ENCODE assay signal across 22 cellular contexts in the genomic region with DNA sequence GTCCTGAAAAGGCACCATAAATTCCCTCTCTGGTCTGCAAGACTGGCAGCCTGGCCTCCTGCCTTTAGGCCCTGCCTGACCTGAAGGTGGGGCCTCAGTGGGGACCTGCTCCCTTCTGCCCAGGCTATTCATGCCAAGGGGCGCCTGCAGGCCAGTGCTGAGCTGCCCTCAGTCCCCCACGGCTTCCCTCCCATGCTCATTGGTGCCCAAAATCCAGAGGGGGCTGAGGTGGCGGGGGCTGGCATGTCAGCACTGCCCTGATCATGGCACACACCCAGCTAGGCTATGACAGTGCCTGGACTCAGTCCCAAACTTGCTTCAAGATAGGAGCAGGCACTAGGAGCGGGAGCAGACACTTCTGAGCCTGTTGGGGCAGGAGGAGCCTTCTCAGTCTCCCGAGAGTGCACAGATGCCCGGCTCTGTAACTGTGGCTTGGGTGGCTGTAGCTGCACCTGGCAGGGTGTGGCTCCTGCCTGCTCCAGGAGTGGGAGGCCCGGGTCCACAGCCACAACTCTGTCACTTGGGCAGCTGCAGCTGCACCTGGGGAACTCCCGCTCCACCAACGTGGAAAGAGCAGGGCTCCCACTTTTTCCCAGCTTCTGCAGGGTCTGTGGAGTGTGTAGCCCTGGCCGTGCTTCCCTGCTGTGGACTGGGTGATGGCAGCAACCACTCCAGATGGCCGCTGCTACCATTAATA. TPM values are rescaled to one million over a fixed set of nuclear protein-coding genes. Genes with fewer than 3 reads are reported as not detected.
DNase-seq lines count a peak whose midpoint lies in the region; ATAC-seq and TF ChIP-seq lines count a peak whose summit lies in the region.
"Had no signal": no experiment of that assay in that cellular context is flagged by ENCODE, and none has a peak within 500 bp of the region (broad histone marks: within the 10 kb centered on the region; RNA-seq: fewer than 3 reads in every experiment).

No MANE protein-coding gene starts in this region.

- H3K27me3 ChIP-seq in BLaER1: no peaks in the 10 kb centered on the region
- no peaks in the 10 kb centered on the region for H3K27me3 ChIP-seq in heart left ventricle
- H3K27me3 ChIP-seq: BE2C had no signal

- H3K4me2 ChIP-seq in BLaER1: no peak overlapping the region
- H3K4me2 ChIP-seq: A549, GM23338, SK-N-SH had no signal

- H3K4me3 ChIP-seq in BLaER1: peak overlapping the region; percentile 38; the same call in 1 of the 2 replicates
- H3K4me3 ChIP-seq in heart left ventricle: no peak overlapping the region
- H3K4me3 ChIP-seq: A549, GM23338 had no signal

- DNase-seq in NCI-H2171 (lab: John Stamatoyannopoulos, UW): peak; percentile 10
- DNase-seq in heart left ventricle: peak; percentile 30 to 63 (median 55)
- peak in 1 of 2 donors; percentile 14 for DNase-seq in left colon
- no peak for DNase-seq in HPDE6-E6E7 (ENCODE audit: extremely low spot score)
- no peak for DNase-seq in left lobe of liver (ENCODE audit: low spot score)
- no peak for DNase-seq in Ammon's horn (ENCODE audit: low spot score)
- DNase-seq: BE2C; Caco-2; CD4-positive, alpha-beta T cell; DMS153; NCI-H1105; NCI-H146; NCI-H2029; NCI-H345; NCI-H524 treated with DMSO at 0.1 percent for 48 hours; SIG-M5; SK-N-SH had no signal

- no peak for TF ChIP-seq POLR2A in heart left ventricle (IDR thresholded peaks at IDR 0.05)

- 63 to 86% (median 75%) methylated on average over 5 to 11 of the region's 11 CpGs for WGBS in heart left ventricle, 4 donors

- H4K20me1 ChIP-seq in BLaER1: peaks cover 8% of the 10 kb centered on the region; the same call in 1 of the 2 replicates

- H3K36me3 ChIP-seq in BLaER1: peaks cover 40% of the 10 kb centered on the region
- H3K36me3 ChIP-seq in heart left ventricle: no peaks in the 10 kb centered on the region

- H3K9me3 ChIP-seq in BLaER1: peaks cover 69% of the 10 kb centered on the region
- H3K9me3 ChIP-seq in heart left ventricle: peaks cover 0 to 28% (median 0%) of the 10 kb centered on the region in 12 donors
- H3K9me3 ChIP-seq: BE2C had no signal

- TF ChIP-seq CTCF in heart left ventricle (IDR thresholded peaks at IDR 0.05): no peak

- intact Hi-C loops in heart left ventricle (cut with DNase I) (no loop called here), left colon (cut with DNase I, micrococcal nuclease) (no loop called here)

- H3K4me1 ChIP-seq in BLaER1: no peaks in the 10 kb centered on the region
- peaks cover 0 to 30% (median 11%) of the 10 kb centered on the region in 12 donors for H3K4me1 ChIP-seq in heart left ventricle
- H3K4me1 ChIP-seq: A549, BE2C, Caco-2 had no signal

- peak; percentile 75 to 90 (median 86) for ATAC-seq in heart left ventricle
- ATAC-seq in left colon: peak; percentile 70
- no peak for ATAC-seq in left lobe of liver
- no peak for ATAC-seq in HG03139 (IDR thresholded peaks at IDR 0.05; ENCODE audit: unreplicated experiment)
- ATAC-seq: A549, GM23338, HCT116 had no signal

- no peak overlapping the region for H3K27ac ChIP-seq in BLaER1
- peak overlapping the region in 4 of 12 donors; percentile 20 to 67 (median 46) for H3K27ac ChIP-seq in heart left ventricle
- H3K27ac ChIP-seq: A549 had no signal

- H3K9ac ChIP-seq in BLaER1: no peak overlapping the region
- H3K9ac ChIP-seq: SK-N-SH had no signal

RNA-seq across cellular contexts. Expression of a gene that starts 49.0 kb away (rescaled TPM):
- total RNA-seq in heart left ventricle (10 to 100 TPM; 22.9 to 50.1 (median 34.4) TPM), left colon (10 to 100 TPM; 15.6 to 25.0 TPM), left lobe of liver (11.2 TPM)
- 10 to 100 TPM; 83.6 to 87.7 TPM for polyA plus RNA-seq in heart left ventricle

RNA-seq across cellular contexts. Expression of a gene that starts 49.2 kb away (rescaled TPM):
- total RNA-seq in heart left ventricle (10 to 100 TPM in 1 of 9 donors, 1 to 10 TPM in 8; 5.0 to 10.1 (median 6.1) TPM), left colon (10 to 100 TPM in 1 of 2 donors, 1 to 10 TPM in 1; 9.1 to 11.0 TPM), left lobe of liver (3.7 TPM)
- 1 to 10 TPM; 3.0 to 6.4 TPM for polyA plus RNA-seq in heart left ventricle

Comparison
In these comparisons a context has a peak if more than half of its experiments do, and no peak if none do; other contexts are left out.
1. DNase-seq: peak in NCI-H2171 (single experiment) and heart left ventricle (5 of 5); none in HPDE6-E6E7 (single experiment), left lobe of liver (single experiment) and Ammon's horn (single experiment).
2. ATAC-seq: peak in heart left ventricle (4 of 4) and left colon (single experiment); none in left lobe of liver (single experiment) and HG03139 (single experiment).